In genomic region chr19:17336872-17337674, GRCh38 we compare ENCODE assay signal across 8 cellular contexts. TPM values are rescaled to one million over a fixed set of nuclear protein-coding genes. Genes with fewer than 3 reads are reported as not detected.
DNase-seq lines count a peak whose midpoint lies in the region; ATAC-seq and TF ChIP-seq lines count a peak whose summit lies in the region.

GTPBP3 (plus strand) TSS chr19:17337553; CDS start chr19:17337612, 59 bp downstream.

- H3K27ac Mint-ChIP-seq in dendritic cell treated with granulocyte-macrophage colony-stimulating factor and Interleukin-4, amounts not matched to agents 40 ng/mL and 50 ng/mL, for 4 days = peak within 1 kb of the TSS; percentile 99

- DNase-seq in C1 segment of cervical spinal cord (lab: John Stamatoyannopoulos, UW) = peak; percentile 42 to 100 (median 89)
- DNase-seq in NCI-H748 treated with DMSO at 0.1 percent for 48 hours (lab: John Stamatoyannopoulos, UW) = peak; percentile 95
- peak; percentile 86 to 97 for DNase-seq in activated CD4-positive, alpha-beta T cell treated with anti-CD3 and anti-CD28 coated beads, Interleukin-2, amount 50 U/mL, for 24 hours (ENCODE audit: low read depth in 1 of 2, low spot score in 1 of 2)
- DNase-seq in left lung = peak; percentile 95 to 97
- peak; percentile 92 to 93 for DNase-seq in stimulated activated CD4-positive, alpha-beta T cell treated with anti-CD3 and anti-CD28 coated beads, Interleukin-2, amount 100 ng/mL, for 48 hours

- H3K27me3 Mint-ChIP-seq in dendritic cell treated with granulocyte-macrophage colony-stimulating factor and Interleukin-4, amounts not matched to agents 40 ng/mL and 50 ng/mL, for 4 days = no peaks in the 10 kb centered on the region

- intact Hi-C loops in dendritic cell treated with granulocyte-macrophage colony-stimulating factor and Interleukin-4, amounts not matched to agents 40 ng/mL and 50 ng/mL, for 4 days (cut with micrococcal nuclease) = loop anchor here (1.0 to 2.0 kb wide), 2 partner anchors 28 to 44 kb away; partner anchors contain the start of gene DDA1
- intact Hi-C loops in left lung (cut with DNase I) = no loop called here

- no peaks in the 10 kb centered on the region for H3K9me3 Mint-ChIP-seq in dendritic cell treated with granulocyte-macrophage colony-stimulating factor and Interleukin-4, amounts not matched to agents 40 ng/mL and 50 ng/mL, for 4 days

- peaks cover 0 to 12% of the 10 kb centered on the region in 2 donors for H3K36me3 ChIP-seq in left lung

- peak; percentile 79 for ATAC-seq in GM19372 (IDR thresholded peaks at IDR 0.05; ENCODE audit: low read depth, unreplicated experiment)
- peak; percentile 41 for ATAC-seq in HG03558 (IDR thresholded peaks at IDR 0.05; ENCODE audit: extremely low read depth, unreplicated experiment)
- peak; percentile 90 for ATAC-seq in left lung

- H3K4me1 Mint-ChIP-seq in dendritic cell treated with granulocyte-macrophage colony-stimulating factor and Interleukin-4, amounts not matched to agents 40 ng/mL and 50 ng/mL, for 4 days (ENCODE audit: low read depth) = peaks cover 65% of the 10 kb centered on the region

- peak within 1 kb of the TSS; percentile 92 to 94 for H3K27ac ChIP-seq in left lung

- H3K27me3 ChIP-seq in left lung = no peaks in the 10 kb centered on the region

- H3K4me1 ChIP-seq in left lung = peaks cover 12 to 51% of the 10 kb centered on the region in 2 donors

- H3K4me3 ChIP-seq in left lung = peak within 1 kb of the TSS; percentile 68 to 72

- H3K9me3 ChIP-seq in left lung = peaks cover 0 to 2% of the 10 kb centered on the region in 2 donors

- peaks cover 75% of the 10 kb centered on the region for H3K36me3 Mint-ChIP-seq in dendritic cell treated with granulocyte-macrophage colony-stimulating factor and Interleukin-4, amounts not matched to agents 40 ng/mL and 50 ng/mL, for 4 days (ENCODE audit: low read depth)

- peak within 1 kb of the TSS; percentile 97 for H3K4me3 Mint-ChIP-seq in dendritic cell treated with granulocyte-macrophage colony-stimulating factor and Interleukin-4, amounts not matched to agents 40 ng/mL and 50 ng/mL, for 4 days

- no peak for TF ChIP-seq CTCF in left lung (IDR thresholded peaks at IDR 0.05)

RNA-seq across cellular contexts. Expression of gene GTPBP3, which starts in this region (rescaled TPM):
- total RNA-seq in left lung = 10 to 100 TPM; 16.9 to 23.5 TPM

Comparison
In these comparisons a context has a peak if more than half of its experiments do, and no peak if none do; other contexts are left out.
1. Peak in every context shown above with its lines: DNase-seq, ATAC-seq, H3K4me3 ChIP-seq and H3K27ac ChIP-seq.